ENCODE assay signal across 1 cellular context in genomic region chr5:125298711-125299379, GRCh38.
TF ChIP-seq lines count a peak whose summit lies in the region.

No MANE protein-coding gene starts in this region.

TF ChIP-seq in IMR-90, 13 proteins besides CTCF, POLR2A, EP300 and RAD21 (continued from another document):
- TF ChIP-seq USF2 (IDR thresholded peaks at IDR 0.05; ENCODE audit: low read depth, low read length), result no peak
- TF ChIP-seq MAFK (IDR thresholded peaks at IDR 0.05; ENCODE audit: low read depth, low read length), result no peak
- TF ChIP-seq RFX5 (IDR thresholded peaks at IDR 0.05; ENCODE audit: low read depth, low read length), result no peak
- TF ChIP-seq RCOR1 (IDR thresholded peaks at IDR 0.05; ENCODE audit: insufficient replicate concordance, low read length), result no peak
- no peak for TF ChIP-seq CEBPB (IDR thresholded peaks at IDR 0.05; ENCODE audit: low read depth, low read length)
- TF ChIP-seq NFE2L2 (IDR thresholded peaks at IDR 0.05; ENCODE audit: low read depth, low read length), result no peak
- no peak for TF ChIP-seq ELK1 (IDR thresholded peaks at IDR 0.05; ENCODE audit: borderline replicate concordance, low read depth, low read length)
- no peak for TF ChIP-seq BHLHE40 (IDR thresholded peaks at IDR 0.05; ENCODE audit: low read depth, low read length)
- no peak for TF ChIP-seq MXI1 (IDR thresholded peaks at IDR 0.05; ENCODE audit: borderline replicate concordance, low read depth, low read length)
- no peak for TF ChIP-seq MAZ (IDR thresholded peaks at IDR 0.05; ENCODE audit: borderline replicate concordance, low read depth, low read length)
- TF ChIP-seq CHD1 (IDR thresholded peaks at IDR 0.05; ENCODE audit: low read depth, low read length), result no peak
